Comparison of ENCODE assay signal across 8 cellular contexts in genomic region chr5:64505769-64506566, GRCh38. TPM values are rescaled to one million over a fixed set of nuclear protein-coding genes. Genes with fewer than 3 reads are reported as not detected.
DNase-seq lines count a peak whose midpoint lies in the region; ATAC-seq and TF ChIP-seq lines count a peak whose summit lies in the region.

RGS7BP (plus strand) TSS chr5:64506015; CDS start chr5:64506625, 610 bp downstream.

- no peaks in the 10 kb centered on the region for H3K9me2 ChIP-seq in PC-9 (ENCODE audit: insufficient read depth)

- WGBS in psoas muscle, 3 donors = 1% methylated on average over 51 to 53 of the region's 53 CpGs

- H3K4me1 ChIP-seq in HUES48 (ENCODE audit: control insufficient read depth, insufficient read depth, low read length) = peaks cover 22% of the 10 kb centered on the region
- H3K4me1 ChIP-seq in psoas muscle = peaks cover 3% of the 10 kb centered on the region
- no peaks in the 10 kb centered on the region for H3K4me1 ChIP-seq in PC-9 (replicated peaks; ENCODE audit: insufficient read depth)

- POLR2A ChIA-PET in PC-9 (lab: Charles Lee; ENCODE audit: unreplicated experiment) = no interaction called here

- no peak within 1 kb of the TSS for H2AFZ ChIP-seq in PC-9

- ATAC-seq in left ventricle myocardium superior (peak; percentile 97), psoas muscle (peak; percentile 77 to 94 (median 88)), HG03354 (IDR thresholded peaks at IDR 0.05; ENCODE audit: poor library complexity, severe bottlenecking, unreplicated experiment) (no peak)

- no TSS peak for BruUV-seq in PC-9 (replicated peaks; lab: Mats Ljungman, UMichigan)

- H4K20me1 ChIP-seq in PC-9 (ENCODE audit: insufficient read depth) = no peaks in the 10 kb centered on the region

- intact Hi-C loops in left ventricle myocardium superior (cut with micrococcal nuclease) (loop anchor here (10.0 kb wide), 1 partner anchor 109 kb away; no protein-coding TSS in a partner anchor), psoas muscle (cut with DNase I) (loop anchor here in 1 of 2 donors (5.0 kb wide), 2 partner anchors 91 to 106 kb away; no protein-coding TSS in a partner anchor), PC-9 (cut with micrococcal nuclease; ENCODE audit: unreplicated experiment) (no loop called here)

- no peak within 1 kb of the TSS for H3K4me2 ChIP-seq in PC-9

- H3K4me3 ChIP-seq in HUES48 (ENCODE audit: low read depth, low read length) (peak within 1 kb of the TSS; percentile 81), psoas muscle (peak within 1 kb of the TSS; percentile 78), PC-9 (no peak within 1 kb of the TSS)

- no peaks in the 10 kb centered on the region for H3K79me2 ChIP-seq in PC-9 (ENCODE audit: low read depth)

- H3K9me3 ChIP-seq in HUES48 (ENCODE audit: control insufficient read depth, insufficient read depth, low read length) = no peaks in the 10 kb centered on the region
- no peaks in the 10 kb centered on the region for H3K9me3 ChIP-seq in psoas muscle
- H3K9me3 ChIP-seq in PC-9 (ENCODE audit: insufficient read depth, low read depth) = no peaks in the 10 kb centered on the region

- TF ChIP-seq CTCF in psoas muscle (IDR thresholded peaks at IDR 0.05) (no peak), PC-9 (conservative IDR thresholded peaks at IDR 0.05) (no peak)

- H3K27me3 ChIP-seq in HUES48 (ENCODE audit: control insufficient read depth, insufficient read depth, low read length) (peaks cover 51% of the 10 kb centered on the region), psoas muscle (ENCODE audit: insufficient read depth in 3 of 3, low read length in 2 of 3) (peaks cover 0 to 5% (median 0%) of the 10 kb centered on the region in 3 donors), PC-9 (ENCODE audit: insufficient read depth, low read depth) (peaks cover 23% of the 10 kb centered on the region; the same call in 1 of the 2 replicates)

- H3K27ac ChIP-seq in HUES48 (ENCODE audit: low read depth, low read length) (peak within 1 kb of the TSS; percentile 54), psoas muscle (no peak within 1 kb of the TSS), PC-9 (no peak within 1 kb of the TSS)

- peak within 1 kb of the TSS; percentile 59 for H3K9ac ChIP-seq in HUES48 (ENCODE audit: low read depth, low read length)

- H3K36me3 ChIP-seq in HUES48 (ENCODE audit: control insufficient read depth, insufficient read depth, low read length) (no peaks in the 10 kb centered on the region), psoas muscle (ENCODE audit: insufficient read depth in 1 of 2, low read depth in 1 of 2) (no peaks in the 10 kb centered on the region), PC-9 (ENCODE audit: low read depth) (no peaks in the 10 kb centered on the region)

- CTCF ChIA-PET in PC-9 (lab: Charles Lee) = no interaction called here

- DNase-seq in COR-L47 (lab: John Stamatoyannopoulos, UW) (peak; percentile 67), amygdala (lab: John Stamatoyannopoulos, UW) (peak in 50 of 56 donors; percentile 11 to 91 (median 61)), left ventricle myocardium superior (peak; percentile 75), psoas muscle (peak; percentile 20 to 63), PC-9 (no peak)
- no peak for DNase-seq in activated effector memory CD4-positive, alpha-beta T cell treated with Interleukin-2 at 50 U/mL for 16 hours

- no peaks in the 10 kb centered on the region for H3F3A ChIP-seq in PC-9 (ENCODE audit: insufficient read depth, low read depth)

RNA-seq across cellular contexts. Expression of gene RGS7BP, which starts in this region (rescaled TPM):
- total RNA-seq in left ventricle myocardium superior (6.4 TPM), psoas muscle (1 to 10 TPM in 1 of 4 donors, under 1 TPM in 3; 0.17 to 1.5 (median 0.41) TPM), PC-9 (2021) (not detected in 2 replicates)
- under 1 TPM; 0.06 to 0.13 (median 0.12) TPM for polyA plus RNA-seq in psoas muscle

Comparison
In these comparisons a context has a peak if more than half of its experiments do, and no peak if none do; other contexts are left out.
1. DNase-seq: peak in COR-L47 (single experiment), amygdala (50 of 56), left ventricle myocardium superior (single experiment) and psoas muscle (2 of 2); none in PC-9 (0 of 2) and activated effector memory CD4-positive, alpha-beta T cell treated with Interleukin-2 at 50 U/mL for 16 hours (single experiment).